8 cellular contexts compared by ENCODE assay signal in genomic region chr2:240568678-240569522, GRCh38. TPM values are rescaled to one million over a fixed set of nuclear protein-coding genes. Genes with fewer than 3 reads are reported as not detected.
DNase-seq lines count a peak whose midpoint lies in the region; ATAC-seq and TF ChIP-seq lines count a peak whose summit lies in the region.

No MANE protein-coding gene starts in this region.

- WGBS in sigmoid colon, 2 donors = 1% methylated on average over 93 of the region's 93 CpGs

- no peak for TF ChIP-seq EP300 in sigmoid colon (IDR thresholded peaks at IDR 0.05)

- H3K36me3 ChIP-seq in brain microvascular endothelial cell (replicated peaks) (no peaks in the 10 kb centered on the region), sigmoid colon (peaks cover 0 to 16% (median 2%) of the 10 kb centered on the region in 4 donors)

- DNase-seq in C1 segment of cervical spinal cord (lab: John Stamatoyannopoulos, UW) (peak in 8 of 14 donors; percentile 13 to 79 (median 48)), HT1080 (ENCODE audit: low read depth) (peak; percentile 45), T follicular helper cell (ENCODE audit: low read depth) (peak; percentile 51), brain microvascular endothelial cell (no peak), sigmoid colon (peak; percentile 84), foreskin keratinocyte (no peak)

- H3K4me1 ChIP-seq in sigmoid colon (peaks cover 0 to 55% (median 50%) of the 10 kb centered on the region in 4 donors), foreskin keratinocyte (peaks cover 8% of the 10 kb centered on the region)

- ATAC-seq in GM19023 (IDR thresholded peaks at IDR 0.05; ENCODE audit: unreplicated experiment) = peak; percentile 17
- no peak for ATAC-seq in foreskin keratinocyte

- H3K27ac ChIP-seq in brain microvascular endothelial cell = no peak overlapping the region
- H3K27ac ChIP-seq in sigmoid colon = peak overlapping the region; percentile 79 to 85 (median 80)
- no peak overlapping the region for H3K27ac ChIP-seq in foreskin keratinocyte

- in situ Hi-C loops in brain microvascular endothelial cell (cut with HindIII; ENCODE audit: low pct_ligation_motif_present, low sequenced_read_pairs) = no loop called here

- no peak for TF ChIP-seq POLR2A in sigmoid colon (IDR thresholded peaks at IDR 0.05)

- H3K27me3 ChIP-seq in brain microvascular endothelial cell (replicated peaks) = no peaks in the 10 kb centered on the region
- H3K27me3 ChIP-seq in sigmoid colon = no peaks in the 10 kb centered on the region
- no peaks in the 10 kb centered on the region for H3K27me3 ChIP-seq in foreskin keratinocyte

- TF ChIP-seq CTCF in brain microvascular endothelial cell (IDR thresholded peaks at IDR 0.05; ENCODE audit: low read depth, low read length, missing control alignments) (no peak), sigmoid colon (IDR thresholded peaks at IDR 0.05) (no peak), foreskin keratinocyte (conservative IDR thresholded peaks at IDR 0.05) (no peak)

- H3K4me3 ChIP-seq in brain microvascular endothelial cell (ENCODE audit: low read depth, low read length) = peak overlapping the region; percentile 47
- peak overlapping the region; percentile 57 for H3K4me3 ChIP-seq in iPS-18c (ENCODE audit: insufficient read depth, low read depth, low read length)
- H3K4me3 ChIP-seq in sigmoid colon = peak overlapping the region; percentile 46 to 83 (median 64)

- no peaks in the 10 kb centered on the region for H3K9me3 ChIP-seq in iPS-18c (ENCODE audit: control insufficient read depth, insufficient read depth, low read length)
- no peaks in the 10 kb centered on the region for H3K9me3 ChIP-seq in sigmoid colon

- intact Hi-C loops in sigmoid colon (cut with DNase I) = loop anchor here (5.0 to 10.0 kb wide), 3 partner anchors 132 to 746 kb away; partner anchors contain the start of genes GPC1, HDLBP and SEPTIN2

RNA-seq across cellular contexts. Expression of gene RNPEPL1, which starts 0.6 kb away (rescaled TPM):
- total RNA-seq in HT1080 (2014; rRNA removed; shearing (Covaris generic)) = 19.2 and 23.6 TPM in 2 replicates
- 63.9 and 66.6 TPM in 2 replicates for polyA plus RNA-seq in HT1080 (2015; cell fraction: cytosol; rRNA removed)
- polyA plus RNA-seq in HT1080 (2015; cell fraction: nucleus; rRNA removed) = 52.2 and 65.4 TPM in 2 replicates
- total RNA-seq in sigmoid colon (10 to 100 TPM; 23.1 to 87.8 (median 28.4) TPM), foreskin keratinocyte (27.1 and 34.0 TPM in 2 replicates)
- polyA plus RNA-seq in sigmoid colon (100 to 1,000 TPM in 2 of 3 donors, 10 to 100 TPM in 1; 64.3 to 136 (median 102) TPM), foreskin keratinocyte (41.6 and 53.0 TPM in 2 replicates)

RNA-seq across cellular contexts. Expression of gene DUSP28, which starts 8.7 kb away (rescaled TPM):
- total RNA-seq in HT1080 (2014; rRNA removed; shearing (Covaris generic)) = 3.6 and 4.9 TPM in 2 replicates
- 4.3 and 5.4 TPM in 2 replicates for polyA plus RNA-seq in HT1080 (2015; cell fraction: cytosol; rRNA removed)
- 4.9 and 6.0 TPM in 2 replicates for polyA plus RNA-seq in HT1080 (2015; cell fraction: nucleus; rRNA removed)
- total RNA-seq in sigmoid colon (10 to 100 TPM in 1 of 4 donors, 1 to 10 TPM in 3; 4.6 to 10.2 (median 7.6) TPM), foreskin keratinocyte (1.8 and 2.6 TPM in 2 replicates)
- polyA plus RNA-seq in sigmoid colon (1 to 10 TPM; 5.0 to 5.4 (median 5.1) TPM), foreskin keratinocyte (2.1 and 2.5 TPM in 2 replicates)

RNA-seq across cellular contexts. Expression of gene ANKMY1, which starts 11.1 kb away (rescaled TPM):
- total RNA-seq in HT1080 (2014; rRNA removed; shearing (Covaris generic)) = 5.9 and 6.0 TPM in 2 replicates
- 7.0 and 8.3 TPM in 2 replicates for polyA plus RNA-seq in HT1080 (2015; cell fraction: cytosol; rRNA removed)
- 19.7 and 23.9 TPM in 2 replicates for polyA plus RNA-seq in HT1080 (2015; cell fraction: nucleus; rRNA removed)
- total RNA-seq in sigmoid colon (10 to 100 TPM in 2 of 4 donors, 1 to 10 TPM in 2; 6.7 to 14.0 (median 9.6) TPM), foreskin keratinocyte (4.2 and 4.8 TPM in 2 replicates)
- polyA plus RNA-seq in sigmoid colon (1 to 10 TPM; 3.6 to 9.4 (median 3.9) TPM), foreskin keratinocyte (2.8 and 2.9 TPM in 2 replicates)

RNA-seq across cellular contexts. Expression of gene CAPN10, which starts 17.6 kb away (rescaled TPM):
- total RNA-seq in HT1080 (2014; rRNA removed; shearing (Covaris generic)) = 31.2 and 37.9 TPM in 2 replicates
- 12.7 and 15.9 TPM in 2 replicates for polyA plus RNA-seq in HT1080 (2015; cell fraction: cytosol; rRNA removed)
- 58.4 and 63.9 TPM in 2 replicates for polyA plus RNA-seq in HT1080 (2015; cell fraction: nucleus; rRNA removed)
- total RNA-seq in sigmoid colon = 10 to 100 TPM; 10.5 to 27.7 (median 16.3) TPM
- polyA plus RNA-seq in sigmoid colon = 10 to 100 TPM; 11.4 to 33.0 (median 16.4) TPM
- total RNA-seq in foreskin keratinocyte = 18.2 and 18.4 TPM in 2 replicates
- 18.6 and 18.7 TPM in 2 replicates for polyA plus RNA-seq in foreskin keratinocyte

RNA-seq across cellular contexts. Expression of gene GPR35, which starts 56.4 kb away (rescaled TPM):
- 0.05 TPM in 1 of 2 replicates, not detected in the other for total RNA-seq in HT1080 (2014; rRNA removed; shearing (Covaris generic))
- polyA plus RNA-seq in HT1080 (2015; cell fraction: cytosol; rRNA removed) = 0.06 and 0.12 TPM in 2 replicates
- polyA plus RNA-seq in HT1080 (2015; cell fraction: nucleus; rRNA removed) = 0.18 and 0.32 TPM in 2 replicates
- total RNA-seq in sigmoid colon (1 to 10 TPM; 1.3 to 7.8 (median 3.5) TPM), foreskin keratinocyte (0.07 TPM in 1 of 2 replicates, not detected in the other)
- polyA plus RNA-seq in sigmoid colon (10 to 100 TPM; 28.2 to 76.6 (median 33.0) TPM), foreskin keratinocyte (0.03 and 0.07 TPM in 2 replicates)

Comparison
In these comparisons a context has a peak if more than half of its experiments do, and no peak if none do; other contexts are left out.
1. DNase-seq: peak in C1 segment of cervical spinal cord (8 of 14), HT1080 (single experiment), T follicular helper cell (single experiment) and sigmoid colon (single experiment); none in brain microvascular endothelial cell (single experiment) and foreskin keratinocyte (0 of 2).
2. H3K27ac ChIP-seq: peak in sigmoid colon (4 of 4); none in brain microvascular endothelial cell (single experiment) and foreskin keratinocyte (single experiment).
3. Peak in every context shown above with its lines, with median percentiles within 50 percentile points of each other: H3K4me3 ChIP-seq.